ENCODE assay signal across 21 cellular contexts in genomic region chr7:40644454-40645188, GRCh38.
DNase-seq lines count a peak whose midpoint lies in the region; ATAC-seq, FAIRE-seq and TF ChIP-seq lines count a peak whose summit lies in the region.
"Had no signal": no experiment of that assay in that cellular context is flagged by ENCODE, and none has a peak within 500 bp of the region (broad histone marks: within the 10 kb centered on the region; RNA-seq: fewer than 3 reads in every experiment).

No MANE protein-coding gene starts in this region.

- H3K4me2 ChIP-seq in KMS-11 (no peak overlapping the region; the same call in 1 of the 2 replicates), neuronal stem cell (ENCODE audit: insufficient read depth, low read length, poor library complexity, severe bottlenecking) (no peak overlapping the region)

- H3K79me1 ChIP-seq in neuronal stem cell (ENCODE audit: low read depth, low read length), result no peaks in the 10 kb centered on the region

- no peak overlapping the region for H4K8ac ChIP-seq in neuronal stem cell (ENCODE audit: low read depth, low read length)

- WGBS in neuronal stem cell (ENCODE audit: extremely low coverage in 2 of 2, insufficient read length in 2 of 2, insufficient replicate concordance in 1 of 2), 2 donors, result no CpG with 5 or more reads among the region's 15 CpGs

- H3K27me3 ChIP-seq in KMS-11 (ENCODE audit: insufficient read depth, low read depth), result no peaks in the 10 kb centered on the region
- H3K27me3 ChIP-seq in neuronal stem cell (ENCODE audit: control insufficient read depth in 3 of 3, insufficient read depth in 3 of 3, low read depth in 1 of 3, low read length in 3 of 3), result no peaks in the 10 kb centered on the region
- H3K27me3 ChIP-seq: ascending aorta, suprapubic skin had no signal

- no peak overlapping the region for H4K91ac ChIP-seq in neuronal stem cell (ENCODE audit: low read depth, low read length, poor library complexity)

- DNase-seq in activated CD8-positive, alpha-beta memory T cell treated with anti-CD3 and anti-CD28 coated beads, Interleukin-2, amount 10 ng/mL, durations not matched to agents 7 days and 5 days, result peak; percentile 41
- no peak for DNase-seq in activated CD8-positive, alpha-beta memory T cell treated with anti-CD3 and anti-CD28 coated beads, Interleukin-2, amount 50 U/mL, for 4 hours
- DNase-seq in SW480 (ENCODE audit: low spot score), result peak; percentile 98
- DNase-seq in neuronal stem cell (ENCODE audit: low spot score), result no peak
- DNase-seq in 8988T, result no peak
- no peak for DNase-seq in GM12891 (ENCODE audit: insufficient read length, low spot score)
- DNase-seq in SKM-1 treated with dmso at 0.1 percent for 144 hours (lab: John Stamatoyannopoulos, UW; ENCODE audit: unreplicated experiment), result no peak
- DNase-seq: activated CD4-positive, CD25-positive, alpha-beta regulatory T cell; COR-L47; HFFc6; lower lobe of right lung; natural killer cell; NCI-H1092; NCI-H446 treated with DMSO at 0.1 percent for 48 hours had no signal

- CTCF ChIA-PET in activated CD8-positive, alpha-beta memory T cell treated with anti-CD3 and anti-CD28 coated beads, Interleukin-2, amount 10 ng/mL, durations not matched to agents 7 days and 5 days (lab: Charles Lee), result no interaction called here

- peak overlapping the region; percentile 24; the same call in 1 of the 2 replicates for H2AFZ ChIP-seq in KMS-11 (ENCODE audit: low read depth)
- no peak overlapping the region for H2AFZ ChIP-seq in neuronal stem cell (ENCODE audit: low read length)

- no peaks in the 10 kb centered on the region for H3K79me2 ChIP-seq in KMS-11 (ENCODE audit: insufficient read depth, low read depth)

- no peak for TF ChIP-seq POLR2A in GM12891 (IDR thresholded peaks at IDR 0.05; ENCODE audit: low read depth, low read length)

- no peak overlapping the region for H2BK15ac ChIP-seq in neuronal stem cell (ENCODE audit: low read length)

- no peak overlapping the region for H3K23ac ChIP-seq in neuronal stem cell (ENCODE audit: low read depth, low read length, poor library complexity)

- peaks cover 8% of the 10 kb centered on the region for H3K4me1 Mint-ChIP-seq in activated CD8-positive, alpha-beta memory T cell treated with anti-CD3 and anti-CD28 coated beads, Interleukin-2, amount 10 ng/mL, durations not matched to agents 7 days and 5 days
- H3K4me1 Mint-ChIP-seq: natural killer cell had no signal

- no peak overlapping the region for H3K4ac ChIP-seq in neuronal stem cell (ENCODE audit: low read length)

- no peak overlapping the region for H3K27ac Mint-ChIP-seq in activated CD8-positive, alpha-beta memory T cell treated with anti-CD3 and anti-CD28 coated beads, Interleukin-2, amount 10 ng/mL, durations not matched to agents 7 days and 5 days
- H3K27ac Mint-ChIP-seq: HFFc6; IgD-negative memory B cell; natural killer cell; T-helper 1 cell treated with Interleukin-12 subunit alpha and Interleukin-12 subunit beta and Interleukin-4 antibody, amounts not matched to agents 30 μg/mL and 1 μg/mL, for 36 hours had no signal

- peaks cover 8% of the 10 kb centered on the region for H3K4me1 ChIP-seq in KMS-11 (ENCODE audit: low read depth, poor library complexity, severe bottlenecking)
- no peaks in the 10 kb centered on the region for H3K4me1 ChIP-seq in neuronal stem cell (ENCODE audit: control insufficient read depth in 2 of 2, insufficient read depth in 1 of 2, low read depth in 1 of 2, low read length in 2 of 2)
- H3K4me1 ChIP-seq: ascending aorta, lower lobe of right lung, suprapubic skin had no signal

- H3K9ac ChIP-seq in KMS-11 (no peak overlapping the region), neuronal stem cell (ENCODE audit: low read depth, low read length, poor library complexity) (no peak overlapping the region)

- H3K9me3 ChIP-seq in neuronal stem cell (replicated peaks in 1 of 2; ENCODE audit: control insufficient read depth in 2 of 2, insufficient read depth in 1 of 2, low read depth in 1 of 2, low read length in 2 of 2), result no peaks in the 10 kb centered on the region
- H3K9me3 ChIP-seq: ascending aorta, lower lobe of right lung, suprapubic skin had no signal

- no peak overlapping the region for H3K4me3 ChIP-seq in KMS-11 (IDR thresholded peaks at IDR 0.05; ENCODE audit: insufficient read depth, low read depth, low read length)
- no peak overlapping the region for H3K4me3 ChIP-seq in neuronal stem cell (ENCODE audit: low read length in 2 of 2)
- H3K4me3 ChIP-seq: ascending aorta, lower lobe of right lung, suprapubic skin had no signal

- no peak overlapping the region for H2BK120ac ChIP-seq in neuronal stem cell (ENCODE audit: low read depth, low read length)

- H3K27ac ChIP-seq in KMS-11 (peak overlapping the region; percentile 46), neuronal stem cell (replicated peaks; ENCODE audit: low read length) (no peak overlapping the region)
- H3K27ac ChIP-seq: ascending aorta, lower lobe of right lung, suprapubic skin had no signal

- H3K36me3 ChIP-seq in KMS-11 (ENCODE audit: insufficient read depth) (no peaks in the 10 kb centered on the region), neuronal stem cell (replicated peaks in 1 of 2; ENCODE audit: control insufficient read depth in 2 of 2, insufficient read depth in 2 of 2, low read length in 2 of 2) (no peaks in the 10 kb centered on the region)
- H3K36me3 ChIP-seq: ascending aorta, lower lobe of right lung, suprapubic skin had no signal

- H3K18ac ChIP-seq in neuronal stem cell (ENCODE audit: low read length), result peak overlapping the region; percentile 1

- no peak overlapping the region for H2BK5ac ChIP-seq in neuronal stem cell (ENCODE audit: low read length)

- no peak overlapping the region for H2AK5ac ChIP-seq in neuronal stem cell (ENCODE audit: low read depth, low read length)

- no peak overlapping the region for H2BK12ac ChIP-seq in neuronal stem cell (ENCODE audit: low read length)

- FAIRE-seq in GM12891 (lab: Jason Lieb, UNC), result no peak
- FAIRE-seq: colon, RCC 7860 had no signal

- H3K36me3 Mint-ChIP-seq in activated CD8-positive, alpha-beta memory T cell treated with anti-CD3 and anti-CD28 coated beads, Interleukin-2, amount 10 ng/mL, durations not matched to agents 7 days and 5 days, result no peaks in the 10 kb centered on the region
- H3K36me3 Mint-ChIP-seq: IgD-negative memory B cell, natural killer cell had no signal

- no peaks in the 10 kb centered on the region for H4K20me1 ChIP-seq in KMS-11 (ENCODE audit: insufficient read depth)

- no peak for ATAC-seq in activated CD8-positive, alpha-beta memory T cell treated with anti-CD3 and anti-CD28 coated beads, Interleukin-2, amount 10 ng/mL, durations not matched to agents 7 days and 5 days
- ATAC-seq: lower lobe of right lung, natural killer cell had no signal

- H3K4me3 Mint-ChIP-seq in activated CD8-positive, alpha-beta memory T cell treated with anti-CD3 and anti-CD28 coated beads, Interleukin-2, amount 10 ng/mL, durations not matched to agents 7 days and 5 days, result no peak overlapping the region
- H3K4me3 Mint-ChIP-seq: HFFc6; IgD-negative memory B cell; natural killer cell; T-helper 1 cell treated with Interleukin-12 subunit alpha and Interleukin-12 subunit beta and Interleukin-4 antibody, amounts not matched to agents 30 μg/mL and 1 μg/mL, for 36 hours had no signal

- H3K9me3 Mint-ChIP-seq in activated CD8-positive, alpha-beta memory T cell treated with anti-CD3 and anti-CD28 coated beads, Interleukin-2, amount 10 ng/mL, durations not matched to agents 7 days and 5 days (ENCODE audit: low read depth), result no peaks in the 10 kb centered on the region
- H3K9me3 Mint-ChIP-seq: HFFc6; IgD-negative memory B cell; natural killer cell; T-helper 1 cell treated with Interleukin-12 subunit alpha and Interleukin-12 subunit beta and Interleukin-4 antibody, amounts not matched to agents 30 μg/mL and 1 μg/mL, for 36 hours had no signal

- no peaks in the 10 kb centered on the region for H3K27me3 Mint-ChIP-seq in activated CD8-positive, alpha-beta memory T cell treated with anti-CD3 and anti-CD28 coated beads, Interleukin-2, amount 10 ng/mL, durations not matched to agents 7 days and 5 days
- H3K27me3 Mint-ChIP-seq: IgD-negative memory B cell had no signal

- H3K14ac ChIP-seq in neuronal stem cell (ENCODE audit: low read length), result no peak overlapping the region

- TF ChIP-seq CTCF in KMS-11 (conservative IDR thresholded peaks at IDR 0.05; ENCODE audit: low read depth, low read length), result no peak

TF ChIP-seq in GM12891, 5 proteins besides CTCF, POLR2A, EP300 and RAD21:
- TF ChIP-seq POLR2AphosphoS5 (IDR thresholded peaks at IDR 0.05; ENCODE audit: low read depth, low read length) (no peak), SPI1 (IDR thresholded peaks at IDR 0.05; ENCODE audit: low read depth, low read length) (no peak), PAX5 (IDR thresholded peaks at IDR 0.05; ENCODE audit: insufficient read depth, low read length, severe bottlenecking) (no peak), TAF1 (IDR thresholded peaks at IDR 0.05; ENCODE audit: low read depth, low read length) (no peak)

Comparison
In these comparisons a context has a peak if more than half of its experiments do, and no peak if none do; other contexts are left out.
1. DNase-seq: peak in activated CD8-positive, alpha-beta memory T cell treated with anti-CD3 and anti-CD28 coated beads, Interleukin-2, amount 10 ng/mL, durations not matched to agents 7 days and 5 days (single experiment) and SW480 (single experiment); none in activated CD8-positive, alpha-beta memory T cell treated with anti-CD3 and anti-CD28 coated beads, Interleukin-2, amount 50 U/mL, for 4 hours (single experiment), neuronal stem cell (single experiment), 8988T (single experiment), GM12891 (single experiment) and SKM-1 treated with dmso at 0.1 percent for 144 hours (single experiment).